9 cellular contexts compared by ENCODE assay signal in the genomic region with DNA sequence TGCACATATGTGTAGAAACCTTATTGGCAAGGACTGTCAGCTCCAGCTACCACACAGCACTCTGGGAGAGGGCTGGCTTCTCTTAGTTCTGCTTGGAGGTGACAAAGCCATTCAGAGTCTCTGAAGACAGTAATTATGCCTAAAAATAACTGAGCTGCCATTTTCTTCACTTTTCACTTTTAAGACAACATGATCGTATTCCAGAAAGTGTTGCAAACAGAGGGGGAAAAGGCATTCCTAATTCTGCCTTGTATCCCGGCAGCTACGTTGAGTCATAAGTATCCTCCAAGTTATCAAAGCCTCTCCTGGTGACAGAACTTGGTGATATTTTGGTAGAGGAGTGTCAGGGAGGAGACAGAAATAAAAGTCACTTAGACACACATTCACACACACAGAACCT.
"Had no signal": no experiment of that assay in that cellular context is flagged by ENCODE, and none has a peak within 500 bp of the region (broad histone marks: within the 10 kb centered on the region; RNA-seq: fewer than 3 reads in every experiment).

No MANE protein-coding gene starts in this region.

- H3K9ac ChIP-seq: GM23248 had no signal

- H3K9me3 ChIP-seq: HAP-1 had no signal

- H3K4me3 Mint-ChIP-seq: GM23338, H9, HFFc6 had no signal

- H3K4me1 ChIP-seq: HAP-1 had no signal

- H3K36me3 ChIP-seq: HAP-1 had no signal

- H3K27ac Mint-ChIP-seq: GM23338, H9, HFFc6 had no signal

- H3K27ac ChIP-seq: GM23248 had no signal

- H3K4me3 ChIP-seq: GM23248, GM23338, HAP-1 had no signal

- H3K4me1 Mint-ChIP-seq: GM23338, H9 had no signal

- H3K4me2 ChIP-seq: GM23338 had no signal

- ATAC-seq: GM23338, HCT116 had no signal

- DNase-seq: GM23248, GOT3, H7, H9, HCEC 1CT, HFFc6 had no signal
